ENCODE assay signal across 19 cellular contexts in the genomic region with DNA sequence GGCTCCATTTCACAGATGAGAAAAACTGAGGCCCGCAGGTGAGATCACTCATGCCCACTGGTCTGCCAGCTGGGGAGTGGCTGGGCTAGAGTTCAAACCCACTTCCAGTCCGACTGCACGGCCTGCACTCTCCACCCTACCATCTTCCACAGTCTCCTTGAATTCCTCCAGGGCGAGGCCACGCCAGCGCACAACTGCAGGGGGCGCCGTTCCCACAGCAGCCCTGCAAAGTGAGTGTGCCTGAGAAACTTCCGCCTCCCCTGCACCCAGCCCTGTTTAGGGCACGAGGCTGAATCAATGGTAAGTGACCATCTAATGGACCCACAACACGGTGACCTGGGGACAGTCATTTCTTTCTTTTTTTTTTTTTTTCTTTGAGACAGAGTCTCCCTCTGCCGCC. TPM values are rescaled to one million over a fixed set of nuclear protein-coding genes. Genes with fewer than 3 reads are reported as not detected.
DNase-seq lines count a peak whose midpoint lies in the region; ATAC-seq, FAIRE-seq and TF ChIP-seq lines count a peak whose summit lies in the region.
"Had no signal": no experiment of that assay in that cellular context is flagged by ENCODE, and none has a peak within 500 bp of the region (broad histone marks: within the 10 kb centered on the region; RNA-seq: fewer than 3 reads in every experiment).

No MANE protein-coding gene starts in this region.

- H2AFZ ChIP-seq in osteoblast (ENCODE audit: low read length): no peak overlapping the region

- H3K4me2 ChIP-seq in osteoblast (ENCODE audit: insufficient read depth, low read length): no peak overlapping the region

- H3K4me1 ChIP-seq in HEK293 (ENCODE audit: control insufficient read depth, insufficient read depth, low read length): no peaks in the 10 kb centered on the region
- H3K4me1 ChIP-seq in osteoblast (ENCODE audit: insufficient read depth, low read length): no peaks in the 10 kb centered on the region
- H3K4me1 ChIP-seq in left lung: no peaks in the 10 kb centered on the region
- H3K4me1 ChIP-seq: breast epithelium, left ventricle myocardium inferior had no signal

- H3K4me1 Mint-ChIP-seq in activated CD4-positive, alpha-beta T cell treated with anti-CD3 and anti-CD28 coated beads, Interleukin-2, amount 10 ng/mL, durations not matched to agents 7 days and 5 days: peaks cover 10% of the 10 kb centered on the region
- peaks cover 19% of the 10 kb centered on the region for H3K4me1 Mint-ChIP-seq in brain

- DNase-seq in activated CD4-positive, alpha-beta T cell treated with anti-CD3 and anti-CD28 coated beads for 48 hours: peak; percentile 25
- DNase-seq in activated CD4-positive, alpha-beta T cell treated with anti-CD3 and anti-CD28 coated beads, Interleukin-2, amount 10 ng/mL, durations not matched to agents 7 days and 5 days: no peak
- DNase-seq in osteoblast (ENCODE audit: insufficient read length, low spot score, missing footprints) (peak; percentile 21), H54 (ENCODE audit: insufficient read length, low spot score) (no peak), left lung (no peak), HK-2 (ENCODE audit: unreplicated experiment) (no peak)
- DNase-seq: activated CD8-positive, alpha-beta memory T cell treated with anti-CD3 and anti-CD28 coated beads, Interleukin-2, amount 50 U/mL, for 4 hours; CD8-positive, alpha-beta T cell; left ventricle myocardium inferior; T-cell had no signal

- H3K36me3 ChIP-seq in HEK293 (ENCODE audit: control insufficient read depth in 2 of 2, insufficient read depth in 1 of 2, low read length in 2 of 2) (no peaks in the 10 kb centered on the region), osteoblast (ENCODE audit: insufficient read depth, low read length) (no peaks in the 10 kb centered on the region), left lung (no peaks in the 10 kb centered on the region)
- H3K36me3 ChIP-seq: breast epithelium, left ventricle myocardium inferior, thoracic aorta had no signal

- H3K9me3 ChIP-seq in HEK293 (ENCODE audit: control insufficient read depth, insufficient read depth, low read depth, low read length) (no peaks in the 10 kb centered on the region), osteoblast (ENCODE audit: low read depth, low read length) (no peaks in the 10 kb centered on the region), left lung (no peaks in the 10 kb centered on the region)
- H3K9me3 ChIP-seq: breast epithelium, left ventricle myocardium inferior, thoracic aorta had no signal

- CTCF ChIA-PET in activated CD4-positive, alpha-beta T cell treated with anti-CD3 and anti-CD28 coated beads, Interleukin-2, amount 10 ng/mL, durations not matched to agents 7 days and 5 days (lab: Charles Lee): no interaction called here
- CTCF ChIA-PET in HEK293 (lab: Yijun Ruan, JAX): interaction anchor here (1.1 kb wide), 1 partner anchor 60 kb away, joined by 3 read pairs; no protein-coding TSS in a partner anchor

- no peaks in the 10 kb centered on the region for H3K9me3 Mint-ChIP-seq in activated CD4-positive, alpha-beta T cell treated with anti-CD3 and anti-CD28 coated beads, Interleukin-2, amount 10 ng/mL, durations not matched to agents 7 days and 5 days
- peaks cover 0 to 9% (median 0%) of the 10 kb centered on the region in 5 experiments for H3K9me3 Mint-ChIP-seq in brain
- H3K9me3 Mint-ChIP-seq: activated naive CD4-positive, alpha-beta T cell treated with anti-CD3 and anti-CD28 coated beads, Interleukin-2, amount 50 U/mL, for 72 hours; CD8-positive, alpha-beta T cell; T-cell had no signal

- no peak overlapping the region for H3K4me3 Mint-ChIP-seq in activated CD4-positive, alpha-beta T cell treated with anti-CD3 and anti-CD28 coated beads, Interleukin-2, amount 10 ng/mL, durations not matched to agents 7 days and 5 days
- peak overlapping the region in 3 of 5 experiments; percentile 32 to 94 (median 35) for H3K4me3 Mint-ChIP-seq in brain
- H3K4me3 Mint-ChIP-seq: CD8-positive, alpha-beta T cell; IgD-negative memory B cell; T-cell had no signal

- H3K79me2 ChIP-seq in osteoblast (ENCODE audit: insufficient read depth, low read length): no peaks in the 10 kb centered on the region

- TF ChIP-seq POLR2A in H54 (IDR thresholded peaks at IDR 0.05; ENCODE audit: low read depth, low read length): no peak

- TF ChIP-seq CTCF in HEK293 (tag by site-specific recombination; IDR thresholded peaks at IDR 0.05): no peak
- peak in 1 of 2 experiments; percentile 43 for TF ChIP-seq CTCF in brain (conservative IDR thresholded peaks at IDR 0.05)
- TF ChIP-seq CTCF in osteoblast (IDR thresholded peaks at IDR 0.05; ENCODE audit: extremely low read depth, low read depth, low read length): no peak
- TF ChIP-seq CTCF in left lung (IDR thresholded peaks at IDR 0.05): no peak

- no peak for ATAC-seq in left lung
- ATAC-seq: activated naive CD4-positive, alpha-beta T cell treated with anti-CD3 and anti-CD28 coated beads, Interleukin-2, amount 50 U/mL, for 72 hours; CD8-positive, alpha-beta T cell; T-cell had no signal

- no peaks in the 10 kb centered on the region for H3K36me3 Mint-ChIP-seq in activated CD4-positive, alpha-beta T cell treated with anti-CD3 and anti-CD28 coated beads, Interleukin-2, amount 10 ng/mL, durations not matched to agents 7 days and 5 days (ENCODE audit: low read depth)
- H3K36me3 Mint-ChIP-seq in brain: peaks cover 9% of the 10 kb centered on the region
- H3K36me3 Mint-ChIP-seq: activated naive CD4-positive, alpha-beta T cell treated with anti-CD3 and anti-CD28 coated beads, Interleukin-2, amount 50 U/mL, for 72 hours; CD8-positive, alpha-beta T cell; T-cell had no signal

- no peaks in the 10 kb centered on the region for H4K20me1 ChIP-seq in osteoblast (ENCODE audit: insufficient read depth, low read length)

- H3K27me3 ChIP-seq in osteoblast (ENCODE audit: insufficient read depth, low read length) (peaks cover 21% of the 10 kb centered on the region), left lung (peaks cover 23 to 95% of the 10 kb centered on the region in 2 donors)

- H3K4me3 ChIP-seq in HEK293 (ENCODE audit: low read depth, low read length) (no peak overlapping the region), osteoblast (ENCODE audit: insufficient read depth, low read length) (no peak overlapping the region), left lung (no peak overlapping the region)
- H3K4me3 ChIP-seq: breast epithelium, left ventricle myocardium inferior, thoracic aorta had no signal

- H3K27ac ChIP-seq in HEK293 (ENCODE audit: extremely low read depth, low read depth, low read length) (no peak overlapping the region), osteoblast (ENCODE audit: low read depth, low read length) (no peak overlapping the region), left lung (no peak overlapping the region)
- H3K27ac ChIP-seq: breast epithelium, left ventricle myocardium inferior, thoracic aorta had no signal

- peaks cover 34% of the 10 kb centered on the region for H3K27me3 Mint-ChIP-seq in activated CD4-positive, alpha-beta T cell treated with anti-CD3 and anti-CD28 coated beads, Interleukin-2, amount 10 ng/mL, durations not matched to agents 7 days and 5 days
- peaks cover 17% of the 10 kb centered on the region for H3K27me3 Mint-ChIP-seq in brain

- intact Hi-C loops in left lung (cut with DNase I): no loop called here

- POLR2A ChIA-PET in activated CD4-positive, alpha-beta T cell treated with anti-CD3 and anti-CD28 coated beads, Interleukin-2, amount 10 ng/mL, durations not matched to agents 7 days and 5 days (lab: Charles Lee): interaction anchor here (0.7 kb wide), 1 partner anchor 12 kb away, joined by 3 read pairs; no protein-coding TSS in a partner anchor
- POLR2A ChIA-PET in HEK293 (lab: Yijun Ruan, JAX): no interaction called here

- no peak for FAIRE-seq in H54 (lab: Jason Lieb, UNC)

- H3K27ac Mint-ChIP-seq in activated CD4-positive, alpha-beta T cell treated with anti-CD3 and anti-CD28 coated beads, Interleukin-2, amount 10 ng/mL, durations not matched to agents 7 days and 5 days: no peak overlapping the region
- H3K27ac Mint-ChIP-seq in brain: no peak overlapping the region
- H3K27ac Mint-ChIP-seq: activated naive CD4-positive, alpha-beta T cell treated with anti-CD3 and anti-CD28 coated beads, Interleukin-2, amount 50 U/mL, for 72 hours; CD8-positive, alpha-beta T cell; IgD-negative memory B cell; T-cell had no signal

TF ChIP-seq in HEK293, 187 proteins besides CTCF, POLR2A, EP300 and RAD21:
- TF ChIP-seq ZBTB8A (tag by site-specific recombination; IDR thresholded peaks at IDR 0.05) (peak; percentile 27; the same call in 1 of the 2 replicates), ZNF626 (tag by site-specific recombination; IDR thresholded peaks at IDR 0.05) (no peak)

RNA-seq across cellular contexts. Expression of a gene that starts 0.8 kb away (rescaled TPM):
- not detected for total RNA-seq in activated CD4-positive, alpha-beta T cell treated with anti-CD3 and anti-CD28 coated beads, Interleukin-2, amount 10 ng/mL, durations not matched to agents 7 days and 5 days
- 140 TPM for polyA plus RNA-seq in brain (ENCODE audit: insufficient read depth, low read depth, low replicate concordance)
- total RNA-seq in osteoblast (not detected in 2 replicates), left lung (not detected)
- total RNA-seq: CD8-positive, alpha-beta T cell; left ventricle myocardium inferior; myocyte; pulmonary artery endothelial cell; RPMI7951; thoracic aorta had no signal
- polyA plus RNA-seq: IgD-negative memory B cell had no signal

RNA-seq across cellular contexts. Expression of a gene that starts 10.8 kb away (rescaled TPM):
- total RNA-seq in activated CD4-positive, alpha-beta T cell treated with anti-CD3 and anti-CD28 coated beads, Interleukin-2, amount 10 ng/mL, durations not matched to agents 7 days and 5 days: under 1 TPM in 1 of 2 experiments, not detected in 1; 0.37 TPM
- 4.5 TPM for polyA plus RNA-seq in brain (ENCODE audit: insufficient read depth, low read depth, low replicate concordance)
- total RNA-seq in osteoblast (not detected in 2 replicates), left lung (under 1 TPM; 0.26 to 0.52 TPM)
- total RNA-seq: left ventricle myocardium inferior, myocyte, pulmonary artery endothelial cell, RPMI7951, thoracic aorta had no signal

RNA-seq across cellular contexts. Expression of a gene that starts 53.2 kb away (rescaled TPM):
- not detected for total RNA-seq in activated CD4-positive, alpha-beta T cell treated with anti-CD3 and anti-CD28 coated beads, Interleukin-2, amount 10 ng/mL, durations not matched to agents 7 days and 5 days
- 0.31 TPM for polyA plus RNA-seq in brain (ENCODE audit: insufficient read depth, low read depth, low replicate concordance)
- total RNA-seq in osteoblast (not detected in 2 replicates), left lung (under 1 TPM; 0.32 to 0.50 TPM)
- total RNA-seq: activated naive CD4-positive, alpha-beta T cell treated with anti-CD3 and anti-CD28 coated beads, Interleukin-2, amount 50 U/mL, for 72 hours; CD8-positive, alpha-beta T cell; pulmonary artery endothelial cell; RPMI7951; T-cell had no signal
- polyA plus RNA-seq: IgD-negative memory B cell had no signal

Comparison
In these comparisons a context has a peak if more than half of its experiments do, and no peak if none do; other contexts are left out.
1. DNase-seq: peak in activated CD4-positive, alpha-beta T cell treated with anti-CD3 and anti-CD28 coated beads for 48 hours (single experiment) and osteoblast (single experiment); none in activated CD4-positive, alpha-beta T cell treated with anti-CD3 and anti-CD28 coated beads, Interleukin-2, amount 10 ng/mL, durations not matched to agents 7 days and 5 days (single experiment), H54 (single experiment), left lung (0 of 2) and HK-2 (single experiment).